ENCODE assay signal across 26 cellular contexts in genomic region chr9:82894961-82895902, GRCh38.
DNase-seq lines count a peak whose midpoint lies in the region; ATAC-seq and TF ChIP-seq lines count a peak whose summit lies in the region.
"Had no signal": no experiment of that assay in that cellular context is flagged by ENCODE, and none has a peak within 500 bp of the region (broad histone marks: within the 10 kb centered on the region; RNA-seq: fewer than 3 reads in every experiment).

No MANE protein-coding gene starts in this region.

- WGBS in spleen, 5 donors, result 62 to 78% (median 78%) methylated on average over 4 of the region's 4 CpGs

- no peak overlapping the region for H3K27ac ChIP-seq in gastrocnemius medialis
- H3K27ac ChIP-seq in spleen, result no peak overlapping the region
- H3K27ac ChIP-seq: body of pancreas, dorsolateral prefrontal cortex, gastroesophageal sphincter, psoas muscle, tibial artery had no signal

- TF ChIP-seq POLR2A in gastrocnemius medialis (IDR thresholded peaks at IDR 0.05) (no peak), spleen (IDR thresholded peaks at IDR 0.05) (no peak)

- no peak for TF ChIP-seq CTCF in BE2C (IDR thresholded peaks at IDR 0.05; ENCODE audit: low read depth, low read length)
- TF ChIP-seq CTCF in mucosa of descending colon (IDR thresholded peaks at IDR 0.05), result no peak
- TF ChIP-seq CTCF in gastrocnemius medialis (IDR thresholded peaks at IDR 0.05 in 4 of 5, conservative IDR thresholded peaks at IDR 0.05 in 1 of 5), result no peak
- no peak for TF ChIP-seq CTCF in spleen (IDR thresholded peaks at IDR 0.05 in 8 of 11, conservative IDR thresholded peaks at IDR 0.05 in 3 of 11)

- H3K4me3 ChIP-seq in BE2C (ENCODE audit: low read depth, low read length), result peak overlapping the region; percentile 7; the same call in 1 of the 2 replicates
- H3K4me3 ChIP-seq in mucosa of descending colon, result no peak overlapping the region
- H3K4me3 ChIP-seq in gastrocnemius medialis, result no peak overlapping the region
- no peak overlapping the region for H3K4me3 ChIP-seq in spleen
- H3K4me3 ChIP-seq: body of pancreas, dorsolateral prefrontal cortex, gastroesophageal sphincter, psoas muscle, tibial artery had no signal

- H3K4me1 ChIP-seq in BE2C (peaks cover 15% of the 10 kb centered on the region), mucosa of descending colon (ENCODE audit: low read depth) (peaks cover 20% of the 10 kb centered on the region), gastrocnemius medialis (no peaks in the 10 kb centered on the region), spleen (no peaks in the 10 kb centered on the region)
- H3K4me1 ChIP-seq: body of pancreas, gastroesophageal sphincter, psoas muscle, tibial artery had no signal

- no peaks in the 10 kb centered on the region for H3K27me3 ChIP-seq in BE2C
- H3K27me3 ChIP-seq in gastrocnemius medialis, result no peaks in the 10 kb centered on the region
- H3K27me3 ChIP-seq in spleen (replicated peaks in 1 of 7), result no peaks in the 10 kb centered on the region
- H3K27me3 ChIP-seq: body of pancreas, dorsolateral prefrontal cortex, gastroesophageal sphincter, tibial artery had no signal

- intact Hi-C loops in mucosa of descending colon (cut with DNase I, micrococcal nuclease) (no loop called here), gastrocnemius medialis (cut with DNase I; ENCODE audit: low total_unique reads) (no loop called here), spleen (cut with DNase I; ENCODE audit: low total_unique reads) (no loop called here)

- in situ Hi-C loops in gastrocnemius medialis (cut with MboI; ENCODE audit: low sequenced_read_pairs in 4 of 4), result no loop called here

- H3K9me3 ChIP-seq in BE2C (no peaks in the 10 kb centered on the region), mucosa of descending colon (no peaks in the 10 kb centered on the region), gastrocnemius medialis (no peaks in the 10 kb centered on the region), spleen (no peaks in the 10 kb centered on the region)
- H3K9me3 ChIP-seq: body of pancreas, gastroesophageal sphincter, psoas muscle, tibial artery had no signal

- H3K36me3 ChIP-seq in BE2C, result no peaks in the 10 kb centered on the region
- H3K36me3 ChIP-seq in mucosa of descending colon (ENCODE audit: low read depth), result no peaks in the 10 kb centered on the region
- H3K36me3 ChIP-seq in gastrocnemius medialis, result no peaks in the 10 kb centered on the region
- peaks cover 0 to 2% (median 0%) of the 10 kb centered on the region in 6 donors for H3K36me3 ChIP-seq in spleen
- H3K36me3 ChIP-seq: gastroesophageal sphincter, tibial artery had no signal

- ATAC-seq in mucosa of descending colon (peak; percentile 90), gastrocnemius medialis (no peak)
- ATAC-seq: body of pancreas, gastroesophageal sphincter, left lobe of liver, PC-3, psoas muscle had no signal

- DNase-seq in BE2C (peak; percentile 50), NCI-H1092 (lab: John Stamatoyannopoulos, UW) (peak; percentile 10), NCI-H526 (lab: John Stamatoyannopoulos, UW) (peak; percentile 75 to 79), mucosa of descending colon (peak in 1 of 3 donors; percentile 52), gastrocnemius medialis (no peak), spleen (no peak)
- no peak for DNase-seq in activated T-cell treated with anti-CD3 and anti-CD28 coated beads, Interleukin-2, amount 50 U/mL, for 48 hours
- DNase-seq: activated CD4-positive, alpha-beta T cell treated with anti-CD3 and anti-CD28 coated beads for 48 hours; activated naive CD4-positive, alpha-beta T cell treated with Interleukin-2 at 50 U/mL for 16 hours; activated T-cell treated with anti-CD3 and anti-CD28 coated beads, Interleukin-2, amount 50 U/mL, for 24 hours; body of pancreas; cerebellar nuclear complex; dorsolateral prefrontal cortex; GF-D8; hypothalamus; immature natural killer cell; Karpas-422; NCI-H446; NK-92 treated with Interleukin-12 subunit alpha and Interleukin-12 subunit beta, amount 100 ng/mL, for 24 hours; nucleus accumbens; PC-3; psoas muscle; stimulated activated CD4-positive, alpha-beta T cell treated with anti-CD3 and anti-CD28 coated beads, Interleukin-1b, Interleukin-23, amount 100 ng/mL, for 48 hours; tibial artery had no signal

Comparison
In these comparisons a context has a peak if more than half of its experiments do, and no peak if none do; other contexts are left out.
1. DNase-seq: peak in BE2C (single experiment), NCI-H1092 (single experiment) and NCI-H526 (2 of 2); none in gastrocnemius medialis (0 of 2), activated T-cell treated with anti-CD3 and anti-CD28 coated beads, Interleukin-2, amount 50 U/mL, for 48 hours (0 of 2) and spleen (single experiment).